ENCODE assay signal across 1 cellular context in the genomic region with DNA sequence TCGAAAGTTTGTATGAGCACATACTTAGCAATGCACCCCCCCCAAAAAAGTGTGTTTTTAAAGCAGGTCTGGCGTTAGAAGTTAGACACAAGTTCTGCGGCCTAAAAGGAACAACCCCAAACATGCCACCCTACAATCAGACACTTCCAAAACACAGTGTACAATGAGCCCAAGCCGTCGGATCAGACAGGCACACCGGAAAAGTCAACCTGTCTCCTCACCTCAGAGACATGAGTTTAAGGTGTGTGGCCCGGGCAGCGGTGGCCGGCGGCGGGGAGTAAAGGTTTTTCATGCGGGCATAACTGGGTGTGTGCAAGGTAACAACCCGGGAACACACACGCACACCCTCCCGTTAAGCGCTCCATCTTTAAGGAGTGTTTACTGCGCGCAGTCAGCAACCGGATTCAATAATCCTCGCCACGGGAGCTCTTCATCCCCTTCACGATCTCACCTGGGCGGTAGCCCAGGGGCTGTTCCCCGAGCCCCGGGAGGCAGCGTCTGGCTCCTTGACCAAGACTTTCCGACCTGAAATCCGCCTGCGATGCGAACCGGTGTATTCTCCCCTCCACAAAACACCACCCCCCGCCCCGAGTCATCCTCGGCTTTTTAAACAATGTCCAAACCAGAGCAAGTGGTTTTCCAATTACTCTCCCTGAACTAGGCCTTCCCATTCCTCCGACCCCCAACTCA.
TF ChIP-seq lines count a peak whose summit lies in the region.
"Not testable (repeated sequence)": the region's sequence is repeated elsewhere in the genome, so short reads cannot be mapped to it uniquely, and the experiment has no call there.

No MANE protein-coding gene starts in this region.

TF ChIP-seq in HepG2, 621 proteins besides CTCF, POLR2A, EP300 and RAD21 (continued from another document):
- TF ChIP-seq, protein P1, sequence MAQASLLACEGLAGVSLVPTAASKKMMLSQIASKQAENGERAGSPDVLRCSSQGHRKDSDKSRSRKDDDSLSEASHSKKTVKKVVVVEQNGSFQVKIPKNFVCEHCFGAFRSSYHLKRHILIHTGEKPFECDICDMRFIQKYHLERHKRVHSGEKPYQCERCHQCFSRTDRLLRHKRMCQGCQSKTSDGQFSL (CRISPR knock-in tag; IDR thresholded peaks at IDR 0.05), result peak; percentile 20; the same call in 1 of the 2 replicates
- not testable (repeated sequence) for TF ChIP-seq LCORL (IDR thresholded peaks at IDR 0.05)
- TF ChIP-seq LCORL (CRISPR knock-in tag; IDR thresholded peaks at IDR 0.05), result 0 out of 2 replicates have a peak, but pooled peaks have one; percentile 26
